In genomic region chr5:112419596-112420110, GRCh38 we compare ENCODE assay signal across 8 cellular contexts. TPM values are rescaled to one million over a fixed set of nuclear protein-coding genes. Genes with fewer than 3 reads are reported as not detected.
DNase-seq lines count a peak whose midpoint lies in the region; ATAC-seq and TF ChIP-seq lines count a peak whose summit lies in the region.

No MANE protein-coding gene starts in this region.

- H3K36me3 ChIP-seq in BJ (ENCODE audit: control insufficient read depth, insufficient read depth, low read length): no peaks in the 10 kb centered on the region
- no peaks in the 10 kb centered on the region for H3K36me3 ChIP-seq in NT2/D1 (ENCODE audit: insufficient read depth, insufficient read length, low read length)

- H3K9me3 Mint-ChIP-seq in stimulated activated naive B cell treated with anti-CD40 and anti-IgM and Interleukin-4, amounts not matched to agents 10 μg/mL and 1 μg/mL and 100 μg/mL, for 72 hours: peaks cover 0 to 5% of the 10 kb centered on the region in 2 donors

- peak overlapping the region; percentile 75 for H3K27ac Mint-ChIP-seq in stimulated activated naive B cell treated with anti-CD40 and anti-IgM and Interleukin-4, amounts not matched to agents 10 μg/mL and 1 μg/mL and 100 μg/mL, for 72 hours

- no peaks in the 10 kb centered on the region for H3K4me1 ChIP-seq in NT2/D1 (ENCODE audit: insufficient read depth, insufficient read length)

- peak overlapping the region; percentile 32 for H3K4me3 ChIP-seq in BJ (ENCODE audit: low read depth, low read length)
- peak overlapping the region; percentile 73 for H3K4me3 ChIP-seq in NT2/D1 (ENCODE audit: insufficient read length, low read depth)
- H3K4me3 ChIP-seq in cardiac fibroblast (replicated peaks in 1 of 2; ENCODE audit: low read depth in 2 of 2, low read length in 2 of 2): peak overlapping the region; percentile 56 to 93

- H3K27me3 Mint-ChIP-seq in stimulated activated naive B cell treated with anti-CD40 and anti-IgM and Interleukin-4, amounts not matched to agents 10 μg/mL and 1 μg/mL and 100 μg/mL, for 72 hours: peaks cover 21 to 50% of the 10 kb centered on the region in 2 donors

- POLR2A ChIA-PET in BJ (lab: Charles Lee): no interaction called here

- peak overlapping the region; percentile 77 for H3K9ac ChIP-seq in NT2/D1 (ENCODE audit: insufficient read length, low read depth)

- ATAC-seq in GM18508 (IDR thresholded peaks at IDR 0.05; ENCODE audit: insufficient read depth, unreplicated experiment) (peak; percentile 12), HG02938 (IDR thresholded peaks at IDR 0.05; ENCODE audit: unreplicated experiment) (peak; percentile 32)
- peak; percentile 50 to 57 for ATAC-seq in stimulated activated naive B cell treated with anti-CD40 and anti-IgM and Interleukin-4, amounts not matched to agents 10 μg/mL and 1 μg/mL and 100 μg/mL, for 72 hours (replicated peaks)

- CTCF ChIA-PET in BJ (lab: Yijun Ruan, JAX): interaction anchor here (0.6 to 3.9 kb wide), 8 partner anchors 10 to 1255 kb away, joined by 3 to 22 read pairs (median 3); no protein-coding TSS in a partner anchor

- H3K9me3 ChIP-seq in NT2/D1 (ENCODE audit: insufficient read depth, low read length): no peaks in the 10 kb centered on the region

- DNase-seq in BJ (ENCODE audit: low read depth): no peak
- no peak for DNase-seq in NT2/D1 (ENCODE audit: low read depth, low spot score)
- peak; percentile 27 to 69 for DNase-seq in cardiac fibroblast (ENCODE audit: low read depth in 2 of 2)
- DNase-seq in kidney glomerular epithelial cell (lab: John Stamatoyannopoulos, UW): peak; percentile 57
- DNase-seq in stimulated activated naive B cell treated with anti-CD40 and anti-IgM and Interleukin-4, amounts not matched to agents 10 μg/mL and 1 μg/mL and 100 μg/mL, for 72 hours: peak; percentile 17
- DNase-seq in NCI-H1048 (lab: John Stamatoyannopoulos, UW): no peak

- peak overlapping the region; percentile 85 to 89 for H3K4me3 Mint-ChIP-seq in stimulated activated naive B cell treated with anti-CD40 and anti-IgM and Interleukin-4, amounts not matched to agents 10 μg/mL and 1 μg/mL and 100 μg/mL, for 72 hours

- H3K4me1 Mint-ChIP-seq in stimulated activated naive B cell treated with anti-CD40 and anti-IgM and Interleukin-4, amounts not matched to agents 10 μg/mL and 1 μg/mL and 100 μg/mL, for 72 hours: peaks cover 8 to 19% of the 10 kb centered on the region in 2 donors

- TF ChIP-seq CTCF in BJ (IDR thresholded peaks at IDR 0.05; ENCODE audit: insufficient read depth, low read depth, low read length) (no peak), cardiac fibroblast (IDR thresholded peaks at IDR 0.05; ENCODE audit: low read depth, low read length) (no peak)

- no peaks in the 10 kb centered on the region for H3K36me3 Mint-ChIP-seq in stimulated activated naive B cell treated with anti-CD40 and anti-IgM and Interleukin-4, amounts not matched to agents 10 μg/mL and 1 μg/mL and 100 μg/mL, for 72 hours

- H3K27me3 ChIP-seq in BJ (ENCODE audit: control insufficient read depth, insufficient read depth, low read length) (peaks cover 23% of the 10 kb centered on the region), NT2/D1 (ENCODE audit: insufficient read depth, insufficient read length) (peaks cover 49% of the 10 kb centered on the region)

RNA-seq across cellular contexts. Expression of gene EPB41L4A, which starts 0.6 kb away (rescaled TPM):
- polyA plus RNA-seq in BJ (2011; rRNA removed): 0.04 and 0.05 TPM in 2 replicates
- polyA minus RNA-seq in BJ (2011; rRNA and poly(A)+ RNA removed): 0.10 and 0.38 TPM in 2 replicates

Comparison
In these comparisons a context has a peak if more than half of its experiments do, and no peak if none do; other contexts are left out.
1. DNase-seq: peak in cardiac fibroblast (2 of 2), kidney glomerular epithelial cell (single experiment) and stimulated activated naive B cell treated with anti-CD40 and anti-IgM and Interleukin-4, amounts not matched to agents 10 μg/mL and 1 μg/mL and 100 μg/mL, for 72 hours (single experiment); none in BJ (single experiment), NT2/D1 (single experiment) and NCI-H1048 (single experiment).
2. Peak in every context shown above with its lines, with median percentiles within 50 percentile points of each other: H3K4me3 ChIP-seq and ATAC-seq.